In the genomic region with DNA sequence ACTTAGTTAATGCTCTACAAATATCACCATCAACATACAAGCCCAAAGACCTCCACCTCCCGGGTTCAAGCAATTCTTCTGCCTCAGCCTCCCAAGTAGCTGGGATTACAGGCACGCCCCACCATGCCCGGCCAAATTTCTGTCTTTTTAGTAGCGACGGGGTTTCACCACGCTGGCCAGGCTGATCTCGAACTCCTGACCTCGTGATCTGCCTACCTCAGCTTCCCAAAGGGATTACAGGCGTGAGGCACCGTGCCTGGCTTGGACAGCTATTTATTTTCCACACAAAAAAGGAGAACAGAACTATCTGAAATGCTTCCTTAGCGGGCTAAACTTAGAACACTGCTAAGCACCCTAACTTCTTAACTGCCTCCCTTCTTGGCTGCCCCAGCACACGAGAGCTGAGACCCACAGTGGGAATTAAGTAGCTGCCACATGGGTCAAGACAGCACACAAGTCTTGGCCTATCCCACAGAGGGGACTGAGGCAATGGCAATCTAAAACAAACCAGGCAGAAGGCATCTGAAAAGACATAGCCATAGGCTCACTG, we compare ENCODE assay signal across 15 cellular contexts. TPM values are rescaled to one million over a fixed set of nuclear protein-coding genes. Genes with fewer than 3 reads are reported as not detected.
DNase-seq lines count a peak whose midpoint lies in the region; ATAC-seq and TF ChIP-seq lines count a peak whose summit lies in the region.
"Had no signal": no experiment of that assay in that cellular context is flagged by ENCODE, and none has a peak within 500 bp of the region (broad histone marks: within the 10 kb centered on the region; RNA-seq: fewer than 3 reads in every experiment).

No MANE protein-coding gene starts in this region.

- H3K4me3 ChIP-seq in left lung (no peak overlapping the region), transverse colon (no peak overlapping the region)
- H3K4me3 ChIP-seq: adrenal gland had no signal

- no peak for ATAC-seq in left lung
- no peak for ATAC-seq in GM18867 (IDR thresholded peaks at IDR 0.05; ENCODE audit: unreplicated experiment)

- peaks cover 87% of the 10 kb centered on the region for H3K36me3 Mint-ChIP-seq in activated naive CD4-positive, alpha-beta T cell treated with anti-CD3 and anti-CD28 coated beads for 36 hours (ENCODE audit: low read depth)
- peaks cover 86% of the 10 kb centered on the region for H3K36me3 Mint-ChIP-seq in activated CD4-positive, alpha-beta memory T cell treated with anti-CD3 and anti-CD28 coated beads for 36 hours

- H3K4me1 Mint-ChIP-seq in activated naive CD4-positive, alpha-beta T cell treated with anti-CD3 and anti-CD28 coated beads for 36 hours (ENCODE audit: low read depth), result peaks cover 87% of the 10 kb centered on the region
- H3K4me1 Mint-ChIP-seq in activated CD4-positive, alpha-beta memory T cell treated with anti-CD3 and anti-CD28 coated beads for 36 hours (ENCODE audit: low read depth), result peaks cover 82% of the 10 kb centered on the region
- H3K4me1 Mint-ChIP-seq: nephron progenitor cell had no signal

- POLR2A ChIA-PET in activated CD4-positive, alpha-beta memory T cell treated with anti-CD3 and anti-CD28 coated beads for 36 hours (lab: Charles Lee), result interaction anchor here (0.8 to 9.7 kb wide), 8 partner anchors 13 to 92 kb away, joined by 4 to 319 read pairs (median 5); partner anchors contain the start of gene CYTIP

- DNase-seq in activated naive CD4-positive, alpha-beta T cell treated with anti-CD3 and anti-CD28 coated beads for 36 hours, result no peak
- DNase-seq in activated naive CD4-positive, alpha-beta T cell treated with Interleukin-2 at 50 U/mL for 16 hours, result no peak
- peak; percentile 31 for DNase-seq in activated CD4-positive, alpha-beta memory T cell treated with anti-CD3 and anti-CD28 coated beads for 36 hours
- DNase-seq in left lung (no peak), transverse colon (no peak), NCI-H187 treated with DMSO at 0.1 percent for 48 hours (lab: John Stamatoyannopoulos, UW) (no peak), nucleus accumbens (lab: John Stamatoyannopoulos, UW) (no peak)
- DNase-seq: DND-41, erythroblast, head of caudate nucleus, NCI-H524 treated with DMSO at 0.1 percent for 48 hours, nephron progenitor cell, retina had no signal

- H3K27me3 ChIP-seq in left lung (no peaks in the 10 kb centered on the region), transverse colon (no peaks in the 10 kb centered on the region)
- H3K27me3 ChIP-seq: adrenal gland had no signal

- peaks cover 0 to 79% of the 10 kb centered on the region in 2 donors for H3K4me1 ChIP-seq in left lung
- H3K4me1 ChIP-seq in transverse colon, result peaks cover 0 to 9% (median 2%) of the 10 kb centered on the region in 4 donors
- H3K4me1 ChIP-seq: adrenal gland had no signal

- peak overlapping the region; percentile 62 for H3K4me3 Mint-ChIP-seq in activated naive CD4-positive, alpha-beta T cell treated with anti-CD3 and anti-CD28 coated beads for 36 hours
- peak overlapping the region; percentile 58 for H3K4me3 Mint-ChIP-seq in activated CD4-positive, alpha-beta memory T cell treated with anti-CD3 and anti-CD28 coated beads for 36 hours
- H3K4me3 Mint-ChIP-seq: nephron progenitor cell had no signal

- in situ Hi-C loops in transverse colon (cut with MboI; ENCODE audit: low pct_ligation_motif_present in 1 of 4, low pct_unique_long_range_greater_than_20kb in 1 of 4, low sequenced_read_pairs in 3 of 4), result no loop called here

- no peak for TF ChIP-seq EP300 in transverse colon (IDR thresholded peaks at IDR 0.05; ENCODE audit: low read depth)

- WGBS in transverse colon (ENCODE audit: low coverage in 1 of 2), 2 donors, result 83 to 86% methylated on average over 2 to 12 of the region's 12 CpGs

- CTCF ChIA-PET in activated naive CD4-positive, alpha-beta T cell treated with anti-CD3 and anti-CD28 coated beads for 36 hours (lab: Charles Lee), result interaction anchor here (0.5 to 2.4 kb wide), 9 partner anchors 15 to 479 kb away, joined by 3 to 21 read pairs (median 5); no protein-coding TSS in a partner anchor
- CTCF ChIA-PET in activated CD4-positive, alpha-beta memory T cell treated with anti-CD3 and anti-CD28 coated beads for 36 hours (lab: Charles Lee), result interaction anchor here (1.1 to 5.6 kb wide), 3 partner anchors 13 to 117 kb away, joined by 3 to 45 read pairs (median 4); no protein-coding TSS in a partner anchor

- intact Hi-C loops in activated naive CD4-positive, alpha-beta T cell treated with anti-CD3 and anti-CD28 coated beads for 36 hours (cut with micrococcal nuclease), result no loop called here
- intact Hi-C loops in activated CD4-positive, alpha-beta memory T cell treated with anti-CD3 and anti-CD28 coated beads for 36 hours (cut with micrococcal nuclease), result no loop called here
- intact Hi-C loops in left lung (cut with DNase I) (no loop called here), transverse colon (cut with DNase I; ENCODE audit: low total_unique reads) (no loop called here)

- H3K27me3 Mint-ChIP-seq in activated naive CD4-positive, alpha-beta T cell treated with anti-CD3 and anti-CD28 coated beads for 36 hours (ENCODE audit: low read depth), result no peaks in the 10 kb centered on the region
- no peaks in the 10 kb centered on the region for H3K27me3 Mint-ChIP-seq in activated CD4-positive, alpha-beta memory T cell treated with anti-CD3 and anti-CD28 coated beads for 36 hours

- TF ChIP-seq CTCF in left lung (IDR thresholded peaks at IDR 0.05), result no peak
- TF ChIP-seq CTCF in transverse colon (IDR thresholded peaks at IDR 0.05), result no peak

- peak overlapping the region; percentile 95 for H3K27ac Mint-ChIP-seq in activated naive CD4-positive, alpha-beta T cell treated with anti-CD3 and anti-CD28 coated beads for 36 hours
- H3K27ac Mint-ChIP-seq in activated CD4-positive, alpha-beta memory T cell treated with anti-CD3 and anti-CD28 coated beads for 36 hours, result peak overlapping the region; percentile 97
- H3K27ac Mint-ChIP-seq: nephron progenitor cell had no signal

- TF ChIP-seq POLR2A in transverse colon (IDR thresholded peaks at IDR 0.05), result no peak

- H3K9me3 Mint-ChIP-seq in activated naive CD4-positive, alpha-beta T cell treated with anti-CD3 and anti-CD28 coated beads for 36 hours, result no peaks in the 10 kb centered on the region
- H3K9me3 Mint-ChIP-seq in activated CD4-positive, alpha-beta memory T cell treated with anti-CD3 and anti-CD28 coated beads for 36 hours, result no peaks in the 10 kb centered on the region
- H3K9me3 Mint-ChIP-seq: nephron progenitor cell had no signal

- H3K36me3 ChIP-seq in left lung (peaks cover 0 to 17% of the 10 kb centered on the region in 2 donors), transverse colon (no peaks in the 10 kb centered on the region)
- H3K36me3 ChIP-seq: adrenal gland had no signal

- H3K9me3 ChIP-seq in left lung (no peaks in the 10 kb centered on the region), transverse colon (no peaks in the 10 kb centered on the region)
- H3K9me3 ChIP-seq: adrenal gland had no signal

- H3K27ac ChIP-seq in left lung (peak overlapping the region; percentile 58 to 93), transverse colon (peak overlapping the region; percentile 39 to 63 (median 52))

RNA-seq across cellular contexts. Expression of gene CYTIP, which starts 24.8 kb away (rescaled TPM):
- total RNA-seq in activated naive CD4-positive, alpha-beta T cell treated with anti-CD3 and anti-CD28 coated beads for 36 hours, result 100 to 1,000 TPM; 599 to 610 TPM
- total RNA-seq in activated CD4-positive, alpha-beta memory T cell treated with anti-CD3 and anti-CD28 coated beads for 36 hours, result 100 to 1,000 TPM; 369 to 388 TPM
- total RNA-seq in left lung, result 10 to 100 TPM; 10.9 to 25.1 TPM
- 10 to 100 TPM in 1 of 4 donors, 1 to 10 TPM in 3; 4.6 to 25.1 (median 5.8) TPM for total RNA-seq in transverse colon

Comparison
In these comparisons a context has a peak if more than half of its experiments do, and no peak if none do; other contexts are left out.
1. RNA of gene CYTIP, which starts 24.8 kb away (total RNA-seq): 599 to 610 TPM in activated naive CD4-positive, alpha-beta T cell treated with anti-CD3 and anti-CD28 coated beads for 36 hours and 369 to 388 TPM in activated CD4-positive, alpha-beta memory T cell treated with anti-CD3 and anti-CD28 coated beads for 36 hours; 10.9 to 25.1 TPM in left lung and 4.6 to 25.1 TPM in transverse colon; every median in the first group is over 10 times any median in the second.